In genomic region chr6:128641701-128642100, GRCh38 we compare ENCODE assay signal across 16 cellular contexts.
"Had no signal": no experiment of that assay in that cellular context is flagged by ENCODE, and none has a peak within 500 bp of the region (broad histone marks: within the 10 kb centered on the region; RNA-seq: fewer than 3 reads in every experiment).

No MANE protein-coding gene starts in this region.

- ATAC-seq: activated CD8-positive, alpha-beta memory T cell treated with anti-CD3 and anti-CD28 coated beads, Interleukin-2, amount 10 ng/mL, durations not matched to agents 7 days and 5 days; gastrocnemius medialis; left lung; stimulated activated naive CD8-positive, alpha-beta T cell treated with anti-CD3 and anti-CD28 coated beads, Interleukin-15, Interleukin-2, amounts not matched to agents 100 U/mL and 50 U/mL, for 24 hours had no signal

- H3K9me3 ChIP-seq: gastrocnemius medialis, left lung, tibial nerve had no signal

- H3K27ac ChIP-seq: brain microvascular endothelial cell, coronary artery, gastrocnemius medialis, left lung, tibial nerve had no signal

- H3K4me3 ChIP-seq: coronary artery, gastrocnemius medialis, left lung, tibial nerve had no signal

- H3K27me3 ChIP-seq: brain microvascular endothelial cell, gastrocnemius medialis, left lung, tibial nerve had no signal

- DNase-seq: activated B cell treated with CpG ODN at 0.5 μM for 24 hours; activated CD4-positive, alpha-beta memory T cell treated with anti-CD3 and anti-CD28 coated beads, Interleukin-2, amount 10 ng/mL, durations not matched to agents 7 days and 5 days; activated CD4-positive, alpha-beta T cell treated with anti-CD3 and anti-CD28 coated beads for 4 hours; activated CD8-positive, alpha-beta memory T cell treated with anti-CD3 and anti-CD28 coated beads, Interleukin-2, amount 10 ng/mL, durations not matched to agents 7 days and 5 days; activated naive CD4-positive, alpha-beta T cell treated with Interleukin-2 at 50 U/mL for 16 hours; activated naive CD8-positive, alpha-beta T cell treated with anti-CD3 and anti-CD28 coated beads, Interleukin-2, amount 10 ng/mL, durations not matched to agents 7 days and 5 days; activated T-cell treated with anti-CD3 and anti-CD28 coated beads, Interleukin-2, amount 50 U/mL, for 1 hour; aorta; brain microvascular endothelial cell; gastrocnemius medialis; head of caudate nucleus; left lung; stimulated activated CD4-positive, alpha-beta T cell treated with anti-CD3 and anti-CD28 coated beads, Interleukin-2, amount 100 ng/mL, for 24 hours; stimulated activated naive CD8-positive, alpha-beta T cell treated with anti-CD3 and anti-CD28 coated beads, Interleukin-15, Interleukin-2, amounts not matched to agents 100 U/mL and 50 U/mL, for 24 hours had no signal

- H3K4me1 ChIP-seq: gastrocnemius medialis, left lung, tibial nerve had no signal

- H3K36me3 ChIP-seq: brain microvascular endothelial cell, gastrocnemius medialis, left lung, tibial nerve had no signal
